Comparison of ENCODE assay signal across 8 cellular contexts in genomic region chr6:110476046-110476849, GRCh38. TPM values are rescaled to one million over a fixed set of nuclear protein-coding genes. Genes with fewer than 3 reads are reported as not detected.
DNase-seq lines count a peak whose midpoint lies in the region; ATAC-seq, FAIRE-seq and TF ChIP-seq lines count a peak whose summit lies in the region.

Gene SLC22A16, minus strand, starts transcription at chr6:110476613. Its CDS starts 39 bp downstream, at chr6:110476574.

- H3K9ac ChIP-seq in astrocyte (ENCODE audit: low read length) = no peak within 1 kb of the TSS

- no peak for DNase-seq in activated naive CD4-positive, alpha-beta T cell treated with anti-CD3 and anti-CD28 coated beads for 36 hours
- DNase-seq in activated naive CD4-positive, alpha-beta T cell treated with Interleukin-2 at 50 U/mL for 16 hours = no peak
- no peak for DNase-seq in astrocyte (ENCODE audit: low read depth)
- peak; percentile 29 for DNase-seq in islet precursor cell
- no peak for DNase-seq in uterus
- no peak for DNase-seq in NCI-H1105 (lab: John Stamatoyannopoulos, UW)
- DNase-seq in NCI-H2196 treated with DMSO at 0.1 percent for 48 hours (lab: John Stamatoyannopoulos, UW; ENCODE audit: unreplicated experiment) = no peak

- H3K27me3 ChIP-seq in astrocyte (ENCODE audit: insufficient read depth, low read length) = peaks cover 27% of the 10 kb centered on the region
- H3K27me3 ChIP-seq in uterus = no peaks in the 10 kb centered on the region

- peaks cover 8% of the 10 kb centered on the region for H3K4me1 Mint-ChIP-seq in activated naive CD4-positive, alpha-beta T cell treated with anti-CD3 and anti-CD28 coated beads for 36 hours (ENCODE audit: low read depth)
- no peaks in the 10 kb centered on the region for H3K4me1 Mint-ChIP-seq in astrocyte (ENCODE audit: low read depth, unreplicated experiment)

- H3K36me3 Mint-ChIP-seq in activated naive CD4-positive, alpha-beta T cell treated with anti-CD3 and anti-CD28 coated beads for 36 hours (ENCODE audit: low read depth) = no peaks in the 10 kb centered on the region
- peaks cover 1% of the 10 kb centered on the region for H3K36me3 Mint-ChIP-seq in astrocyte (ENCODE audit: low read depth, unreplicated experiment)

- H3K79me2 ChIP-seq in astrocyte (ENCODE audit: insufficient read depth, low read length) = no peaks in the 10 kb centered on the region

- intact Hi-C loops in activated naive CD4-positive, alpha-beta T cell treated with anti-CD3 and anti-CD28 coated beads for 36 hours (cut with micrococcal nuclease) = no loop called here
- intact Hi-C loops in uterus (cut with DNase I; ENCODE audit: low total_unique reads) = no loop called here

- H3K4me3 ChIP-seq in astrocyte (ENCODE audit: insufficient read depth, low read depth, low read length) (peak within 1 kb of the TSS; percentile 39), uterus (peak within 1 kb of the TSS; percentile 29)

- H4K20me1 ChIP-seq in astrocyte (ENCODE audit: insufficient read depth, low read length) = no peaks in the 10 kb centered on the region

- H3K27ac Mint-ChIP-seq in activated naive CD4-positive, alpha-beta T cell treated with anti-CD3 and anti-CD28 coated beads for 36 hours = no peak within 1 kb of the TSS
- no peak within 1 kb of the TSS for H3K27ac Mint-ChIP-seq in astrocyte (ENCODE audit: unreplicated experiment)

- H2AFZ ChIP-seq in astrocyte (ENCODE audit: low read depth, low read length) = peak within 1 kb of the TSS; percentile 41

- peak within 1 kb of the TSS; percentile 77 for H3K4me2 ChIP-seq in astrocyte (ENCODE audit: low read length)

- no peak for TF ChIP-seq CTCF in astrocyte (IDR thresholded peaks at IDR 0.05; ENCODE audit: insufficient read depth, low read depth, low read length)
- no peak for TF ChIP-seq CTCF in uterus (IDR thresholded peaks at IDR 0.05)

- peak within 1 kb of the TSS; percentile 61 for H3K4me3 Mint-ChIP-seq in activated naive CD4-positive, alpha-beta T cell treated with anti-CD3 and anti-CD28 coated beads for 36 hours
- H3K4me3 Mint-ChIP-seq in astrocyte (ENCODE audit: unreplicated experiment) = no peak within 1 kb of the TSS

- ATAC-seq in HG03108 (IDR thresholded peaks at IDR 0.05; ENCODE audit: unreplicated experiment) = no peak

- no peaks in the 10 kb centered on the region for H3K9me3 Mint-ChIP-seq in activated naive CD4-positive, alpha-beta T cell treated with anti-CD3 and anti-CD28 coated beads for 36 hours
- peaks cover 6% of the 10 kb centered on the region for H3K9me3 Mint-ChIP-seq in astrocyte (ENCODE audit: unreplicated experiment)

- FAIRE-seq in astrocyte (lab: Jason Lieb, UNC) = no peak

- peaks cover 37% of the 10 kb centered on the region for H3K27me3 Mint-ChIP-seq in activated naive CD4-positive, alpha-beta T cell treated with anti-CD3 and anti-CD28 coated beads for 36 hours (ENCODE audit: low read depth)
- peaks cover 12% of the 10 kb centered on the region for H3K27me3 Mint-ChIP-seq in astrocyte (ENCODE audit: low read depth, unreplicated experiment)

- H3K9me3 ChIP-seq in astrocyte (ENCODE audit: insufficient read depth, low read depth, low read length) (no peaks in the 10 kb centered on the region), uterus (no peaks in the 10 kb centered on the region)

- H3K36me3 ChIP-seq in astrocyte (ENCODE audit: insufficient read depth, low read length) (no peaks in the 10 kb centered on the region), uterus (no peaks in the 10 kb centered on the region)

- no peaks in the 10 kb centered on the region for H3K4me1 ChIP-seq in astrocyte (ENCODE audit: insufficient read depth, low read length)
- H3K4me1 ChIP-seq in uterus = no peaks in the 10 kb centered on the region

- H3K27ac ChIP-seq in astrocyte (ENCODE audit: low read depth, low read length) = no peak within 1 kb of the TSS
- peak within 1 kb of the TSS in 1 of 2 donors; percentile 21 for H3K27ac ChIP-seq in uterus

- TF ChIP-seq POLR2A in uterus (IDR thresholded peaks at IDR 0.05) = no peak

- CTCF ChIA-PET in activated naive CD4-positive, alpha-beta T cell treated with anti-CD3 and anti-CD28 coated beads for 36 hours (lab: Charles Lee) = no interaction called here

RNA-seq across cellular contexts. Expression of gene SLC22A16, which starts in this region (rescaled TPM):
- not detected for total RNA-seq in activated naive CD4-positive, alpha-beta T cell treated with anti-CD3 and anti-CD28 coated beads for 36 hours
- total RNA-seq in astrocyte (not detected in 2 replicates), uterus (10 to 100 TPM in 1 of 4 donors, 1 to 10 TPM in 1, not detected in 2; 2.9 to 10.8 TPM)
